8 cellular contexts compared by ENCODE assay signal in the genomic region with DNA sequence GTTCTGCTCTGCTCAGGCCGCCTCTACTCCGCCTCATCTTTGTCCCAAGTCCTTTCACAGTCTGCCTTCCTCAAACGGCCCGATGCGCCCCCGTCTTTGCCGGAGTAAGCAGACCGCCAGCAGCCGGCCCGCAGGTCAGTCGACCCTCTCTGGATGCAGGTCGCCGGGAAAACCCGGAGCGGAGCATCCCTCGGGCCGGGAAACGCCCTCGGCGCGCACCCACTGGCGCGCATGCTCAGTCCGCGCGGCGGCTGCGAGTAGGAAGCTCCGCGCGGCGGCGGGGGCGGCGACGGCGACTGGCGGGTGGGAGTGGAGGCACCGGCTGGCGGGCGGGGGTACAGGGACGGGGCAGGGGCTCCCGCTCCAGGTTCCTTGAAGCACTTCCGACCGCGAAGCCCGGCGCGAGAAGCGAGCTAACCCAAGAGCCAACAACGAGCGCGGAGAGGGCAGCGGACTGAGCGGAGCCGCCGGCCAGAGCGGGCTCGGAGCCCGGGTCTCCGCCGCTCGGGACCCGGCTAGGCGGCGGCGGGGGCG. TPM values are rescaled to one million over a fixed set of nuclear protein-coding genes. Genes with fewer than 3 reads are reported as not detected.
A peak's percentile ranks its signal among the peaks of the same experiment; 100 is the strongest.
DNase-seq lines count a peak whose midpoint lies in the region; ATAC-seq and TF ChIP-seq lines count a peak whose summit lies in the region.

A gene (plus strand): TSS at position 286 of the 534 bp plus-strand sequence. CDS start 252 bp downstream, outside the sequence.

- H3K4me3 ChIP-seq in WI38 (ENCODE audit: low read depth, low read length) (peak within 1 kb of the TSS; percentile 96), cardiac fibroblast (replicated peaks in 1 of 2; ENCODE audit: low read depth in 2 of 2, low read length in 2 of 2) (peak within 1 kb of the TSS; percentile 78 to 83)

- no peak for TF ChIP-seq CTCF in WI38 (IDR thresholded peaks at IDR 0.05; ENCODE audit: low read depth, low read length)
- TF ChIP-seq CTCF in cardiac fibroblast (IDR thresholded peaks at IDR 0.05; ENCODE audit: low read depth, low read length): no peak

- DNase-seq in A172 (ENCODE audit: low spot score) (peak; percentile 67), NCI-H2107 (lab: John Stamatoyannopoulos, UW) (peak; percentile 42), cardiac fibroblast (ENCODE audit: low read depth in 2 of 2) (peak; percentile 88 to 93), iris pigment epithelial cell (ENCODE audit: low read depth) (peak; percentile 90)
- peak; percentile 58 to 85 for DNase-seq in stimulated activated CD4-positive, alpha-beta T cell treated with anti-CD3 and anti-CD28 coated beads, Interleukin-12 subunit alpha, Interleukin-12 subunit beta, amount 100 ng/mL, for 24 hours (ENCODE audit: low read depth in 2 of 2)

- peak; percentile 73 for ATAC-seq in GM18511 (IDR thresholded peaks at IDR 0.05; ENCODE audit: unreplicated experiment)
- peak; percentile 61 for ATAC-seq in HG02981 (IDR thresholded peaks at IDR 0.05; ENCODE audit: unreplicated experiment)

RNA-seq across cellular contexts. Expression of the gene that starts here (rescaled TPM):
- total RNA-seq in A172 (2014; rRNA removed; shearing (Covaris generic)): 11.3 and 13.3 TPM in 2 replicates

Comparison
In these comparisons a context has a peak if more than half of its experiments do, and no peak if none do; other contexts are left out.
1. Peak in every context shown above with its lines: DNase-seq, ATAC-seq and H3K4me3 ChIP-seq.